2 cellular contexts compared by ENCODE assay signal in the genomic region with DNA sequence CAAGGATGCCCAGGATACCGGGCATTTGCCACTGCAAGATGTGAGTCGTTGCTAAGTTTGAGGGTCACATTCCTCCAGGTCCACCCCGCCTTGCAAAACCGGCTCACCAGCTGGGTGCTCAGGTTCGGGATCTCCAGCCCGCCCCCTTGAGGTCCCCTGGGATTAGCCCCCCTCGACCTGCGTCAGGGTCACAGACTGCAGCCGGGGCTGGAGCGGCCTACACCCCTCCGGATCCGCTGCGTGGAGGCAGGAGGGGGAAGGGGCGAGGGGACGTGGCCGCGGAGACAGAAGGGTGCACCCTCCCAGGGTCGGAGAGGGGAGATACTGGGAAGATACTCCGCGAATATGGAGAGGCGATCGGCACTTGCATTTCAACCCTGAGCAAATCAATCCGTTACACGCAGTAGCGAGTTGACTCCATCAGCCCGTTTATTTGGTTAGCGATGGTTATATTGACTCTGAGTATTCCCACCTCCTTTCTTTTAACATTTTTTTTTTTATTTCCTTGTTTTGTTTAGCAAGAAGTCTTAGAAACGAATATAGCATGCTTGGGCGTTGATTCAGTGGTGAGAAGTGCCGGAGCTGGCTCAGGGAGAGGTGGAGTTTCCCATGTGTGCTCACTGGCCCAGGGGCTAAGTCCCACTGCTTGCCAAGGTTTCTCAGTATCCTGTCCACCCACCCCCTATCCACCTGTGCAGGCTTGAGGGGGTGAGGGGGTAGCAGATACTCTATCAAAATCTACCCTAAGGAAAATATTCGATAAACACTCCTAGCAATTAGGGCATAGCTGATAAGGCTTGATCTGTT.
TF ChIP-seq lines count a peak whose summit lies in the region.

No MANE protein-coding gene starts in this region.

TF ChIP-seq in IMR-90, 13 proteins besides CTCF, POLR2A, EP300 and RAD21:
- TF ChIP-seq NFE2L2 (IDR thresholded peaks at IDR 0.05; ENCODE audit: low read depth, low read length) (no peak), CEBPB (IDR thresholded peaks at IDR 0.05; ENCODE audit: low read depth, low read length) (no peak), CHD1 (IDR thresholded peaks at IDR 0.05; ENCODE audit: low read depth, low read length) (no peak), RCOR1 (IDR thresholded peaks at IDR 0.05; ENCODE audit: insufficient replicate concordance, low read length) (no peak), BHLHE40 (IDR thresholded peaks at IDR 0.05; ENCODE audit: low read depth, low read length) (no peak), MXI1 (IDR thresholded peaks at IDR 0.05; ENCODE audit: borderline replicate concordance, low read depth, low read length) (no peak), RFX5 (IDR thresholded peaks at IDR 0.05; ENCODE audit: low read depth, low read length) (no peak), SMC3 (IDR thresholded peaks at IDR 0.05; ENCODE audit: low read depth, low read length) (no peak), FOS (IDR thresholded peaks at IDR 0.05; ENCODE audit: low read depth, low read length) (0 out of 2 replicates have a peak, but pooled peaks have one; percentile 10), MAZ (IDR thresholded peaks at IDR 0.05; ENCODE audit: borderline replicate concordance, low read depth, low read length) (0 out of 2 replicates have a peak, but pooled peaks have one; percentile 2), MAFK (IDR thresholded peaks at IDR 0.05; ENCODE audit: low read depth, low read length) (no peak)
- TF ChIP-seq, protein P1, sequence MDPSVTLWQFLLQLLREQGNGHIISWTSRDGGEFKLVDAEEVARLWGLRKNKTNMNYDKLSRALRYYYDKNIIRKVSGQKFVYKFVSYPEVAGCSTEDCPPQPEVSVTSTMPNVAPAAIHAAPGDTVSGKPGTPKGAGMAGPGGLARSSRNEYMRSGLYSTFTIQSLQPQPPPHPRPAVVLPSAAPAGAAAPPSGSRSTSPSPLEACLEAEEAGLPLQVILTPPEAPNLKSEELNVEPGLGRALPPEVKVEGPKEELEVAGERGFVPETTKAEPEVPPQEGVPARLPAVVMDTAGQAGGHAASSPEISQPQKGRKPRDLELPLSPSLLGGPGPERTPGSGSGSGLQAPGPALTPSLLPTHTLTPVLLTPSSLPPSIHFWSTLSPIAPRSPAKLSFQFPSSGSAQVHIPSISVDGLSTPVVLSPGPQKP (IDR thresholded peaks at IDR 0.05; ENCODE audit: borderline replicate concordance, low read depth, low read length), result no peak
- TF ChIP-seq, protein P2, sequence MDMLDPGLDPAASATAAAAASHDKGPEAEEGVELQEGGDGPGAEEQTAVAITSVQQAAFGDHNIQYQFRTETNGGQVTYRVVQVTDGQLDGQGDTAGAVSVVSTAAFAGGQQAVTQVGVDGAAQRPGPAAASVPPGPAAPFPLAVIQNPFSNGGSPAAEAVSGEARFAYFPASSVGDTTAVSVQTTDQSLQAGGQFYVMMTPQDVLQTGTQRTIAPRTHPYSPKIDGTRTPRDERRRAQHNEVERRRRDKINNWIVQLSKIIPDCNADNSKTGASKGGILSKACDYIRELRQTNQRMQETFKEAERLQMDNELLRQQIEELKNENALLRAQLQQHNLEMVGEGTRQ (IDR thresholded peaks at IDR 0.05; ENCODE audit: low read depth, low read length), result no peak

TF ChIP-seq in HepG2, 621 proteins besides CTCF, POLR2A, EP300 and RAD21 (continues in another document):
- TF ChIP-seq ZNF34 (CRISPR knock-in tag; IDR thresholded peaks at IDR 0.05; ENCODE audit: borderline replicate concordance), result no peak
- TF ChIP-seq DMAP1 (CRISPR knock-in tag; IDR thresholded peaks at IDR 0.05), result no peak
- TF ChIP-seq ARNT2 (CRISPR knock-in tag; IDR thresholded peaks at IDR 0.05; ENCODE audit: low read depth), result no peak
- TF ChIP-seq HNRNPLL (IDR thresholded peaks at IDR 0.05; ENCODE audit: low read depth, low read length, poor library complexity, severe bottlenecking), result no peak
- no peak for TF ChIP-seq RNF2 (conservative IDR thresholded peaks at IDR 0.05; ENCODE audit: low read depth)
- no peak for TF ChIP-seq RAD51 (IDR thresholded peaks at IDR 0.05; ENCODE audit: borderline replicate concordance)
- no peak for TF ChIP-seq MXI1 (IDR thresholded peaks at IDR 0.05; ENCODE audit: borderline replicate concordance, low read depth, low read length)
- no peak for TF ChIP-seq ZBTB42 (CRISPR knock-in tag; IDR thresholded peaks at IDR 0.05)
- TF ChIP-seq, protein P3, sequence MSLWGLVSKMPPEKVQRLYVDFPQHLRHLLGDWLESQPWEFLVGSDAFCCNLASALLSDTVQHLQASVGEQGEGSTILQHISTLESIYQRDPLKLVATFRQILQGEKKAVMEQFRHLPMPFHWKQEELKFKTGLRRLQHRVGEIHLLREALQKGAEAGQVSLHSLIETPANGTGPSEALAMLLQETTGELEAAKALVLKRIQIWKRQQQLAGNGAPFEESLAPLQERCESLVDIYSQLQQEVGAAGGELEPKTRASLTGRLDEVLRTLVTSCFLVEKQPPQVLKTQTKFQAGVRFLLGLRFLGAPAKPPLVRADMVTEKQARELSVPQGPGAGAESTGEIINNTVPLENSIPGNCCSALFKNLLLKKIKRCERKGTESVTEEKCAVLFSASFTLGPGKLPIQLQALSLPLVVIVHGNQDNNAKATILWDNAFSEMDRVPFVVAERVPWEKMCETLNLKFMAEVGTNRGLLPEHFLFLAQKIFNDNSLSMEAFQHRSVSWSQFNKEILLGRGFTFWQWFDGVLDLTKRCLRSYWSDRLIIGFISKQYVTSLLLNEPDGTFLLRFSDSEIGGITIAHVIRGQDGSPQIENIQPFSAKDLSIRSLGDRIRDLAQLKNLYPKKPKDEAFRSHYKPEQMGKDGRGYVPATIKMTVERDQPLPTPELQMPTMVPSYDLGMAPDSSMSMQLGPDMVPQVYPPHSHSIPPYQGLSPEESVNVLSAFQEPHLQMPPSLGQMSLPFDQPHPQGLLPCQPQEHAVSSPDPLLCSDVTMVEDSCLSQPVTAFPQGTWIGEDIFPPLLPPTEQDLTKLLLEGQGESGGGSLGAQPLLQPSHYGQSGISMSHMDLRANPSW (CRISPR knock-in tag; IDR thresholded peaks at IDR 0.05; ENCODE audit: borderline replicate concordance), result no peak
- no peak for TF ChIP-seq ZBTB1 (CRISPR knock-in tag; IDR thresholded peaks at IDR 0.05; ENCODE audit: borderline replicate concordance)
- no peak for TF ChIP-seq ZNF83 (CRISPR knock-in tag; IDR thresholded peaks at IDR 0.05; ENCODE audit: borderline replicate concordance)
- TF ChIP-seq, protein P4, sequence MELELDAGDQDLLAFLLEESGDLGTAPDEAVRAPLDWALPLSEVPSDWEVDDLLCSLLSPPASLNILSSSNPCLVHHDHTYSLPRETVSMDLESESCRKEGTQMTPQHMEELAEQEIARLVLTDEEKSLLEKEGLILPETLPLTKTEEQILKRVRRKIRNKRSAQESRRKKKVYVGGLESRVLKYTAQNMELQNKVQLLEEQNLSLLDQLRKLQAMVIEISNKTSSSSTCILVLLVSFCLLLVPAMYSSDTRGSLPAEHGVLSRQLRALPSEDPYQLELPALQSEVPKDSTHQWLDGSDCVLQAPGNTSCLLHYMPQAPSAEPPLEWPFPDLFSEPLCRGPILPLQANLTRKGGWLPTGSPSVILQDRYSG (CRISPR knock-in tag; IDR thresholded peaks at IDR 0.05), result no peak
- no peak; the same call in 1 of the 2 replicates for TF ChIP-seq GFI1 (CRISPR knock-in tag; IDR thresholded peaks at IDR 0.05; ENCODE audit: borderline replicate concordance)
- TF ChIP-seq ZBTB21 (CRISPR knock-in tag; IDR thresholded peaks at IDR 0.05), result no peak
- TF ChIP-seq ZNF432 (CRISPR knock-in tag; IDR thresholded peaks at IDR 0.05; ENCODE audit: borderline replicate concordance), result no peak
- TF ChIP-seq, protein P5, sequence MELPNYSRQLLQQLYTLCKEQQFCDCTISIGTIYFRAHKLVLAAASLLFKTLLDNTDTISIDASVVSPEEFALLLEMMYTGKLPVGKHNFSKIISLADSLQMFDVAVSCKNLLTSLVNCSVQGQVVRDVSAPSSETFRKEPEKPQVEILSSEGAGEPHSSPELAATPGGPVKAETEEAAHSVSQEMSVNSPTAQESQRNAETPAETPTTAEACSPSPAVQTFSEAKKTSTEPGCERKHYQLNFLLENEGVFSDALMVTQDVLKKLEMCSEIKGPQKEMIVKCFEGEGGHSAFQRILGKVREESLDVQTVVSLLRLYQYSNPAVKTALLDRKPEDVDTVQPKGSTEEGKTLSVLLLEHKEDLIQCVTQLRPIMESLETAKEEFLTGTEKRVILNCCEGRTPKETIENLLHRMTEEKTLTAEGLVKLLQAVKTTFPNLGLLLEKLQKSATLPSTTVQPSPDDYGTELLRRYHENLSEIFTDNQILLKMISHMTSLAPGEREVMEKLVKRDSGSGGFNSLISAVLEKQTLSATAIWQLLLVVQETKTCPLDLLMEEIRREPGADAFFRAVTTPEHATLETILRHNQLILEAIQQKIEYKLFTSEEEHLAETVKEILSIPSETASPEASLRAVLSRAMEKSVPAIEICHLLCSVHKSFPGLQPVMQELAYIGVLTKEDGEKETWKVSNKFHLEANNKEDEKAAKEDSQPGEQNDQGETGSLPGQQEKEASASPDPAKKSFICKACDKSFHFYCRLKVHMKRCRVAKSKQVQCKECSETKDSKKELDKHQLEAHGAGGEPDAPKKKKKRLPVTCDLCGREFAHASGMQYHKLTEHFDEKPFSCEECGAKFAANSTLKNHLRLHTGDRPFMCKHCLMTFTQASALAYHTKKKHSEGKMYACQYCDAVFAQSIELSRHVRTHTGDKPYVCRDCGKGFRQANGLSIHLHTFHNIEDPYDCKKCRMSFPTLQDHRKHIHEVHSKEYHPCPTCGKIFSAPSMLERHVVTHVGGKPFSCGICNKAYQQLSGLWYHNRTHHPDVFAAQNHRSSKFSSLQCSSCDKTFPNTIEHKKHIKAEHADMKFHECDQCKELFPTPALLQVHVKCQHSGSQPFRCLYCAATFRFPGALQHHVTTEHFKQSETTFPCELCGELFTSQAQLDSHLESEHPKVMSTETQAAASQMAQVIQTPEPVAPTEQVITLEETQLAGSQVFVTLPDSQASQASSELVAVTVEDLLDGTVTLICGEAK (IDR thresholded peaks at IDR 0.05), result no peak
- TF ChIP-seq, protein P5 (CRISPR knock-in tag; IDR thresholded peaks at IDR 0.05), result no peak
- TF ChIP-seq ZNF598 (CRISPR knock-in tag; IDR thresholded peaks at IDR 0.05; ENCODE audit: borderline replicate concordance), result no peak
- no peak for TF ChIP-seq ZNF446 (CRISPR knock-in tag; IDR thresholded peaks at IDR 0.05)
- TF ChIP-seq KAT2B (IDR thresholded peaks at IDR 0.05; ENCODE audit: borderline replicate concordance, low read depth, low read length), result no peak
- TF ChIP-seq, protein P6, sequence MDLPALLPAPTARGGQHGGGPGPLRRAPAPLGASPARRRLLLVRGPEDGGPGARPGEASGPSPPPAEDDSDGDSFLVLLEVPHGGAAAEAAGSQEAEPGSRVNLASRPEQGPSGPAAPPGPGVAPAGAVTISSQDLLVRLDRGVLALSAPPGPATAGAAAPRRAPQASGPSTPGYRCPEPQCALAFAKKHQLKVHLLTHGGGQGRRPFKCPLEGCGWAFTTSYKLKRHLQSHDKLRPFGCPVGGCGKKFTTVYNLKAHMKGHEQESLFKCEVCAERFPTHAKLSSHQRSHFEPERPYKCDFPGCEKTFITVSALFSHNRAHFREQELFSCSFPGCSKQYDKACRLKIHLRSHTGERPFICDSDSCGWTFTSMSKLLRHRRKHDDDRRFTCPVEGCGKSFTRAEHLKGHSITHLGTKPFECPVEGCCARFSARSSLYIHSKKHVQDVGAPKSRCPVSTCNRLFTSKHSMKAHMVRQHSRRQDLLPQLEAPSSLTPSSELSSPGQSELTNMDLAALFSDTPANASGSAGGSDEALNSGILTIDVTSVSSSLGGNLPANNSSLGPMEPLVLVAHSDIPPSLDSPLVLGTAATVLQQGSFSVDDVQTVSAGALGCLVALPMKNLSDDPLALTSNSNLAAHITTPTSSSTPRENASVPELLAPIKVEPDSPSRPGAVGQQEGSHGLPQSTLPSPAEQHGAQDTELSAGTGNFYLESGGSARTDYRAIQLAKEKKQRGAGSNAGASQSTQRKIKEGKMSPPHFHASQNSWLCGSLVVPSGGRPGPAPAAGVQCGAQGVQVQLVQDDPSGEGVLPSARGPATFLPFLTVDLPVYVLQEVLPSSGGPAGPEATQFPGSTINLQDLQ (CRISPR knock-in tag; IDR thresholded peaks at IDR 0.05), result no peak
- TF ChIP-seq FOXP1 (IDR thresholded peaks at IDR 0.05), result no peak
- TF ChIP-seq FOXP1 (CRISPR knock-in tag; IDR thresholded peaks at IDR 0.05), result no peak
- TF ChIP-seq, protein P7, sequence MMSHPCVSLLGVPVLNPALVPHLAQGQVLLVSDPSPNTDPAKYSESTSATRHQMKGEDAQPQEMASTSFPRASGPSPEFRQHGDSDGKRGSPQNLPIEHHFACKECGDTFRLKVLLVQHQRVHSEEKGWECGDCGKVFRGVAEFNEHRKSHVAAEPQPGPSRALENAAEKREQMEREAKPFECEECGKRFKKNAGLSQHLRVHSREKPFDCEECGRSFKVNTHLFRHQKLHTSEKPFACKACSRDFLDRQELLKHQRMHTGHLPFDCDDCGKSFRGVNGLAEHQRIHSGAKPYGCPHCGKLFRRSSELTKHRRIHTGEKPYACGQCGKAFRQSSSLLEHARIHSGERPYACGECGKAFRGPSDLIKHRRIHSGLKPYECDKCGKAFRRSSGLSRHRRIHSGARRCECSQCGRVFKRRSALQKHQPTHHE (CRISPR knock-in tag; IDR thresholded peaks at IDR 0.05; ENCODE audit: borderline replicate concordance), result no peak; the same call in 1 of the 2 replicates
- TF ChIP-seq, protein P8, sequence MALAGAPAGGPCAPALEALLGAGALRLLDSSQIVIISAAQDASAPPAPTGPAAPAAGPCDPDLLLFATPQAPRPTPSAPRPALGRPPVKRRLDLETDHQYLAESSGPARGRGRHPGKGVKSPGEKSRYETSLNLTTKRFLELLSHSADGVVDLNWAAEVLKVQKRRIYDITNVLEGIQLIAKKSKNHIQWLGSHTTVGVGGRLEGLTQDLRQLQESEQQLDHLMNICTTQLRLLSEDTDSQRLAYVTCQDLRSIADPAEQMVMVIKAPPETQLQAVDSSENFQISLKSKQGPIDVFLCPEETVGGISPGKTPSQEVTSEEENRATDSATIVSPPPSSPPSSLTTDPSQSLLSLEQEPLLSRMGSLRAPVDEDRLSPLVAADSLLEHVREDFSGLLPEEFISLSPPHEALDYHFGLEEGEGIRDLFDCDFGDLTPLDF (CRISPR knock-in tag; IDR thresholded peaks at IDR 0.05), result no peak
- TF ChIP-seq HOXA7 (CRISPR knock-in tag; IDR thresholded peaks at IDR 0.05), result no peak
- TF ChIP-seq ATF7-NPFF (CRISPR knock-in tag; IDR thresholded peaks at IDR 0.05; ENCODE audit: low read depth), result no peak
